ENCODE assay signal across 28 cellular contexts in genomic region chr6:28172006-28172405, GRCh38.
"Had no signal": no experiment of that assay in that cellular context is flagged by ENCODE, and none has a peak within 500 bp of the region (broad histone marks: within the 10 kb centered on the region; RNA-seq: fewer than 3 reads in every experiment).

No MANE protein-coding gene starts in this region.

- H3K27ac ChIP-seq: neural progenitor cell, ovary, parathyroid adenoma, psoas muscle, right lobe of liver, sigmoid colon, stomach, thoracic aorta, thyroid gland, tibial nerve, upper lobe of right lung, uterus had no signal

- H3K27me3 ChIP-seq: ovary, right lobe of liver, sigmoid colon, stomach, thyroid gland, tibial nerve, upper lobe of right lung, uterus had no signal

- H3K9me3 Mint-ChIP-seq: nephron; stimulated activated effector memory CD8-positive, alpha-beta T cell treated with anti-CD3 and anti-CD28 coated beads, Interleukin-12 subunit alpha, Interleukin-12 subunit beta, amount 100 ng/mL, for 72 hours; stimulated activated naive CD8-positive, alpha-beta T cell treated with anti-CD3 and anti-CD28 coated beads, Interleukin-15, Interleukin-2, amounts not matched to agents 100 ng/mL and 50 ng/mL, for 24 hours had no signal

- ATAC-seq: naive thymus-derived CD8-positive, alpha-beta T cell; psoas muscle; right cardiac atrium; right lobe of liver; stimulated activated effector memory CD8-positive, alpha-beta T cell treated with anti-CD3 and anti-CD28 coated beads, Interleukin-12 subunit alpha, Interleukin-12 subunit beta, amount 100 ng/mL, for 72 hours; stimulated activated naive B cell treated with anti-CD40 and anti-IgM and Interleukin-4, amounts not matched to agents 10 μg/mL and 1 μg/mL and 100 μg/mL, for 72 hours; upper lobe of right lung had no signal

- H3K36me3 ChIP-seq: neural progenitor cell, ovary, right lobe of liver, stomach, thoracic aorta, thyroid gland, upper lobe of right lung, uterus had no signal

- H2AFZ ChIP-seq: neural progenitor cell, parathyroid adenoma had no signal

- H3K9me3 ChIP-seq: ovary, right lobe of liver, sigmoid colon, thoracic aorta, thyroid gland, tibial nerve, upper lobe of right lung, uterus had no signal

- H3K4me1 ChIP-seq: neural progenitor cell, parathyroid adenoma, psoas muscle, right lobe of liver, sigmoid colon, stomach, thyroid gland, tibial nerve, upper lobe of right lung, uterus had no signal

- H3K36me3 Mint-ChIP-seq: stimulated activated effector memory CD8-positive, alpha-beta T cell treated with anti-CD3 and anti-CD28 coated beads, Interleukin-12 subunit alpha, Interleukin-12 subunit beta, amount 100 ng/mL, for 72 hours had no signal

- H3K27ac Mint-ChIP-seq: naive thymus-derived CD8-positive, alpha-beta T cell; nephron; neural progenitor cell; progenitor cell of endocrine pancreas; stimulated activated effector memory CD8-positive, alpha-beta T cell treated with anti-CD3 and anti-CD28 coated beads, Interleukin-12 subunit alpha, Interleukin-12 subunit beta, amount 100 ng/mL, for 72 hours; stimulated activated naive B cell treated with anti-CD40 and anti-IgM and Interleukin-4, amounts not matched to agents 10 μg/mL and 1 μg/mL and 100 μg/mL, for 72 hours; stimulated activated naive CD8-positive, alpha-beta T cell treated with anti-CD3 and anti-CD28 coated beads, Interleukin-15, Interleukin-2, amounts not matched to agents 100 ng/mL and 50 ng/mL, for 24 hours; type B pancreatic cell had no signal

- H3K4me3 ChIP-seq: neural progenitor cell, ovary, psoas muscle, right lobe of liver, sigmoid colon, stomach, thoracic aorta, thyroid gland, tibial nerve, upper lobe of right lung, uterus had no signal

- DNase-seq: naive thymus-derived CD8-positive, alpha-beta T cell; occipital lobe; ovary; posterior cingulate gyrus; psoas muscle; right cardiac atrium; right lobe of liver; sigmoid colon; small intestine; stimulated activated CD4-positive, alpha-beta T cell treated with anti-CD3 and anti-CD28 coated beads, Interleukin-15, amount 100 ng/mL, for 24 hours; stimulated activated CD4-positive, alpha-beta T cell treated with anti-CD3 and anti-CD28 coated beads, Interleukin-2, amount 100 ng/mL, for 24 hours; stimulated activated CD4-positive, alpha-beta T cell treated with anti-CD3 and anti-CD28 coated beads, Interleukin-2, amount 100 ng/mL, for 48 hours; stimulated activated CD4-positive, alpha-beta T cell treated with anti-CD3 and anti-CD28 coated beads, Interleukin-4, amount 100 ng/mL, for 24 hours; stimulated activated naive B cell treated with anti-CD40 and anti-IgM and Interleukin-4, amounts not matched to agents 10 μg/mL and 1 μg/mL and 100 μg/mL, for 72 hours; stimulated activated naive CD4-positive, alpha-beta T cell treated with Interleukin-2 at 50 U/mL for 16 hours; stomach; thyroid gland; upper lobe of right lung; uterus had no signal

- H3K4me2 ChIP-seq: neural progenitor cell had no signal

- H3K4me1 Mint-ChIP-seq: naive thymus-derived CD8-positive, alpha-beta T cell; nephron; neural progenitor cell; stimulated activated effector memory CD8-positive, alpha-beta T cell treated with anti-CD3 and anti-CD28 coated beads, Interleukin-12 subunit alpha, Interleukin-12 subunit beta, amount 100 ng/mL, for 72 hours had no signal

- H3K79me2 ChIP-seq: parathyroid adenoma had no signal

- H3K9ac ChIP-seq: neural progenitor cell, parathyroid adenoma had no signal

- H3K4me3 Mint-ChIP-seq: naive thymus-derived CD8-positive, alpha-beta T cell; nephron; neural progenitor cell; stimulated activated effector memory CD8-positive, alpha-beta T cell treated with anti-CD3 and anti-CD28 coated beads, Interleukin-12 subunit alpha, Interleukin-12 subunit beta, amount 100 ng/mL, for 72 hours; stimulated activated naive B cell treated with anti-CD40 and anti-IgM and Interleukin-4, amounts not matched to agents 10 μg/mL and 1 μg/mL and 100 μg/mL, for 72 hours; stimulated activated naive CD8-positive, alpha-beta T cell treated with anti-CD3 and anti-CD28 coated beads, Interleukin-15, Interleukin-2, amounts not matched to agents 100 ng/mL and 50 ng/mL, for 24 hours; type B pancreatic cell had no signal
